ENCODE assay signal across 14 cellular contexts in genomic region chr1:46532095-46532494, GRCh38. TPM values are rescaled to one million over a fixed set of nuclear protein-coding genes. Genes with fewer than 3 reads are reported as not detected.
"Had no signal": no experiment of that assay in that cellular context is flagged by ENCODE, and none has a peak within 500 bp of the region (broad histone marks: within the 10 kb centered on the region; RNA-seq: fewer than 3 reads in every experiment).

No MANE protein-coding gene starts in this region.

- H3K27me3 ChIP-seq: dorsolateral prefrontal cortex, pancreas had no signal

- H3K4me3 Mint-ChIP-seq: neural crest cell had no signal

- H3K9me3 ChIP-seq: gastroesophageal sphincter, heart right ventricle, lower lobe of right lung, pancreas, spleen, transverse colon had no signal

- H3K27ac ChIP-seq: cardiac muscle cell, lower lobe of right lung, pancreas had no signal

- H3K36me3 ChIP-seq: cardiac muscle cell, gastroesophageal sphincter, heart right ventricle, lower lobe of right lung, pancreas, spleen, transverse colon had no signal

- H3K9me3 Mint-ChIP-seq: activated CD4-positive, alpha-beta T cell treated with anti-CD3 and anti-CD28 coated beads, Interleukin-2, amount 10 ng/mL, durations not matched to agents 7 days and 5 days had no signal

- H3K27ac Mint-ChIP-seq: activated CD4-positive, alpha-beta T cell treated with anti-CD3 and anti-CD28 coated beads, Interleukin-2, amount 10 ng/mL, durations not matched to agents 7 days and 5 days; T-helper 17 cell had no signal

RNA-seq across cellular contexts. Expression of gene KNCN, which starts 19.4 kb away (rescaled TPM):
- total RNA-seq: activated CD4-positive, alpha-beta T cell treated with anti-CD3 and anti-CD28 coated beads, Interleukin-2, amount 10 ng/mL, durations not matched to agents 7 days and 5 days; cardiac muscle cell; gastroesophageal sphincter; heart right ventricle; left cardiac atrium; lower lobe of right lung; neural crest cell; pancreas; sciatic nerve; spleen; T-helper 17 cell; transverse colon had no signal
- polyA plus RNA-seq: cardiac muscle cell, esophagus, heart right ventricle, pancreas, spleen had no signal

RNA-seq across cellular contexts. Expression of gene DMBX1, which starts 42.5 kb away (rescaled TPM):
- total RNA-seq: cardiac muscle cell, dorsolateral prefrontal cortex, gastroesophageal sphincter, heart right ventricle, left cardiac atrium, lower lobe of right lung, neural crest cell, pancreas, spleen, T-helper 17 cell, transverse colon had no signal
- polyA plus RNA-seq: cardiac muscle cell, heart right ventricle, pancreas, spleen had no signal
